1 cellular context compared by ENCODE assay signal in genomic region chr1:8858112-8858668, GRCh38.
TF ChIP-seq lines count a peak whose summit lies in the region.

No MANE protein-coding gene starts in this region.

TF ChIP-seq in HCT116, 20 proteins besides CTCF, POLR2A, EP300 and RAD21 (continued from another document):
- TF ChIP-seq YY1 (IDR thresholded peaks at IDR 0.05; ENCODE audit: extremely low read depth, insufficient replicate concordance, low read depth, low read length): no peak
